13 cellular contexts compared by ENCODE assay signal in the genomic region with DNA sequence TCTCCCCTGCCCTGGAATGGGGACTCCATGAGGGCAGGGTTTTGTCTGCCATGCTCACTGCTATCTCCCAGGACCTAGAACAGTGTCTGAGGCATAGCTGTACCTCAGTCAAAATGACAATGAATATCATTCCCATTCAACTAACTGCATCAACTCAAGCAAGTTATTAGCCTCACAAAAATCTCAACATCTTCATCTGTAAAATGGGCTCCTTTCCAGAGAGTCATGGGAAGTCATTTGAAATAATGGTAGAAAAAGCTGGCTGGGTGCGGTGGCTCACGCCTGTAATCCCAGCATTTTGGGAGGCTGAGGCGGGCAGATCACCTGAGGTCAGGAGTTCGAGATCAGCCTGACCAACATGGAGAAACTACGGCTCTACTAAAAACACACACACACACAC. TPM values are rescaled to one million over a fixed set of nuclear protein-coding genes. Genes with fewer than 3 reads are reported as not detected.
A peak's percentile ranks its signal among the peaks of the same experiment; 100 is the strongest.
DNase-seq lines count a peak whose midpoint lies in the region; ATAC-seq and TF ChIP-seq lines count a peak whose summit lies in the region.
"Had no signal": no experiment of that assay in that cellular context is flagged by ENCODE, and none has a peak within 500 bp of the region (broad histone marks: within the 10 kb centered on the region; RNA-seq: fewer than 3 reads in every experiment).

No MANE protein-coding gene starts in this region.

- H3K4me3 Mint-ChIP-seq in activated T-cell treated with anti-CD3 and anti-CD28 coated beads, Interleukin-2, amount 50 U/mL, for 4 hours: peak overlapping the region; percentile 17
- peak overlapping the region; percentile 90 for H3K4me3 Mint-ChIP-seq in activated T-helper 17 cell treated with anti-CD3 and anti-CD28 coated beads, Interleukin-2, amount 50 U/mL, for 72 hours
- peak overlapping the region; percentile 5 to 27 for H3K4me3 Mint-ChIP-seq in stimulated activated naive B cell treated with anti-CD40 and anti-IgM and Interleukin-4, amounts not matched to agents 10 μg/mL and 1 μg/mL and 100 μg/mL, for 72 hours

- H3K4me1 ChIP-seq in left lung: peaks cover 12 to 84% of the 10 kb centered on the region in 2 donors

- no peak for DNase-seq in activated T-cell treated with anti-CD3 and anti-CD28 coated beads, Interleukin-2, amount 50 U/mL, for 4 hours
- no peak for DNase-seq in activated T-cell treated with anti-CD3 and anti-CD28 coated beads for 4 hours
- DNase-seq in left lung: no peak
- DNase-seq in stimulated activated naive B cell treated with anti-CD40 and anti-IgM and Interleukin-4, amounts not matched to agents 10 μg/mL and 1 μg/mL and 100 μg/mL, for 72 hours: no peak
- DNase-seq in stimulated activated CD4-positive, alpha-beta T cell treated with anti-CD3 and anti-CD28 coated beads, Interleukin-1b, Interleukin-23, amount 100 ng/mL, for 48 hours: no peak
- DNase-seq in COLO668 (lab: John Stamatoyannopoulos, UW; ENCODE audit: unreplicated experiment): no peak
- DNase-seq: NCI-H1436, NCI-H526 had no signal

- no peak for TF ChIP-seq CTCF in left lung (IDR thresholded peaks at IDR 0.05)

- no peaks in the 10 kb centered on the region for H3K27me3 Mint-ChIP-seq in activated T-cell treated with anti-CD3 and anti-CD28 coated beads, Interleukin-2, amount 50 U/mL, for 4 hours (ENCODE audit: low read depth)
- no peaks in the 10 kb centered on the region for H3K27me3 Mint-ChIP-seq in activated T-helper 17 cell treated with anti-CD3 and anti-CD28 coated beads, Interleukin-2, amount 50 U/mL, for 72 hours
- no peaks in the 10 kb centered on the region for H3K27me3 Mint-ChIP-seq in stimulated activated naive B cell treated with anti-CD40 and anti-IgM and Interleukin-4, amounts not matched to agents 10 μg/mL and 1 μg/mL and 100 μg/mL, for 72 hours

- peak overlapping the region; percentile 70 to 73 for H3K27ac ChIP-seq in left lung

- peaks cover 0 to 30% of the 10 kb centered on the region in 2 donors for H3K36me3 ChIP-seq in left lung

- no peaks in the 10 kb centered on the region for H3K9me3 Mint-ChIP-seq in activated T-cell treated with anti-CD3 and anti-CD28 coated beads, Interleukin-2, amount 50 U/mL, for 4 hours
- no peaks in the 10 kb centered on the region for H3K9me3 Mint-ChIP-seq in activated T-helper 17 cell treated with anti-CD3 and anti-CD28 coated beads, Interleukin-2, amount 50 U/mL, for 72 hours
- no peaks in the 10 kb centered on the region for H3K9me3 Mint-ChIP-seq in stimulated activated naive B cell treated with anti-CD40 and anti-IgM and Interleukin-4, amounts not matched to agents 10 μg/mL and 1 μg/mL and 100 μg/mL, for 72 hours

- H3K36me3 Mint-ChIP-seq in activated T-cell treated with anti-CD3 and anti-CD28 coated beads, Interleukin-2, amount 50 U/mL, for 4 hours (ENCODE audit: insufficient read depth): peaks cover 15% of the 10 kb centered on the region
- H3K36me3 Mint-ChIP-seq in activated T-helper 17 cell treated with anti-CD3 and anti-CD28 coated beads, Interleukin-2, amount 50 U/mL, for 72 hours (ENCODE audit: low read depth): peaks cover 91% of the 10 kb centered on the region
- peaks cover 54 to 61% of the 10 kb centered on the region in 2 donors for H3K36me3 Mint-ChIP-seq in stimulated activated naive B cell treated with anti-CD40 and anti-IgM and Interleukin-4, amounts not matched to agents 10 μg/mL and 1 μg/mL and 100 μg/mL, for 72 hours

- H3K27me3 ChIP-seq in left lung: no peaks in the 10 kb centered on the region

- H3K4me1 Mint-ChIP-seq in activated T-cell treated with anti-CD3 and anti-CD28 coated beads, Interleukin-2, amount 50 U/mL, for 4 hours (ENCODE audit: low read depth): peaks cover 79% of the 10 kb centered on the region
- H3K4me1 Mint-ChIP-seq in activated T-helper 17 cell treated with anti-CD3 and anti-CD28 coated beads, Interleukin-2, amount 50 U/mL, for 72 hours: peaks cover 44% of the 10 kb centered on the region
- H3K4me1 Mint-ChIP-seq in stimulated activated naive B cell treated with anti-CD40 and anti-IgM and Interleukin-4, amounts not matched to agents 10 μg/mL and 1 μg/mL and 100 μg/mL, for 72 hours: peaks cover 54 to 86% of the 10 kb centered on the region in 2 donors

- H3K4me3 ChIP-seq in left lung: peak overlapping the region in 1 of 2 donors; percentile 74
- H3K4me3 ChIP-seq: smooth muscle cell had no signal

- peak overlapping the region; percentile 92 for H3K27ac Mint-ChIP-seq in activated T-helper 17 cell treated with anti-CD3 and anti-CD28 coated beads, Interleukin-2, amount 50 U/mL, for 72 hours
- H3K27ac Mint-ChIP-seq in stimulated activated naive B cell treated with anti-CD40 and anti-IgM and Interleukin-4, amounts not matched to agents 10 μg/mL and 1 μg/mL and 100 μg/mL, for 72 hours: peak overlapping the region; percentile 88

- no peak for ATAC-seq in activated T-cell treated with anti-CD3 and anti-CD28 coated beads, Interleukin-2, amount 50 U/mL, for 4 hours
- no peak for ATAC-seq in activated T-helper 17 cell treated with anti-CD3 and anti-CD28 coated beads, Interleukin-2, amount 50 U/mL, for 72 hours (replicated peaks)
- ATAC-seq in left lung (no peak), HG02885 (IDR thresholded peaks at IDR 0.05; ENCODE audit: poor library complexity, unreplicated experiment) (no peak)
- no peak for ATAC-seq in stimulated activated naive B cell treated with anti-CD40 and anti-IgM and Interleukin-4, amounts not matched to agents 10 μg/mL and 1 μg/mL and 100 μg/mL, for 72 hours (replicated peaks)

- intact Hi-C loops in left lung (cut with DNase I): no loop called here

- H3K9me3 ChIP-seq in left lung: no peaks in the 10 kb centered on the region

RNA-seq across cellular contexts. Expression of a gene that starts 9.4 kb away (rescaled TPM):
- 10 to 100 TPM in 1 of 3 donors, 1 to 10 TPM in 2; 5.9 to 10.8 (median 7.0) TPM for total RNA-seq in activated T-cell treated with anti-CD3 and anti-CD28 coated beads, Interleukin-2, amount 50 U/mL, for 4 hours
- 10 to 100 TPM; 27.6 to 46.8 TPM for total RNA-seq in activated T-helper 17 cell treated with anti-CD3 and anti-CD28 coated beads, Interleukin-2, amount 50 U/mL, for 72 hours
- total RNA-seq in left lung: 10 to 100 TPM; 21.7 to 41.9 TPM
- total RNA-seq: Daoy, epithelial cell of proximal tubule, smooth muscle cell had no signal

RNA-seq across cellular contexts. Expression of a gene that starts 16.7 kb away (rescaled TPM):
- 10 to 100 TPM; 66.9 to 91.5 (median 82.5) TPM for total RNA-seq in activated T-cell treated with anti-CD3 and anti-CD28 coated beads, Interleukin-2, amount 50 U/mL, for 4 hours
- total RNA-seq in activated T-helper 17 cell treated with anti-CD3 and anti-CD28 coated beads, Interleukin-2, amount 50 U/mL, for 72 hours: 10 to 100 TPM; 82.8 to 94.2 TPM
- total RNA-seq in left lung: 10 to 100 TPM; 78.8 to 83.4 TPM

RNA-seq across cellular contexts. Expression of a gene that starts 33.6 kb away (rescaled TPM):
- total RNA-seq in activated T-cell treated with anti-CD3 and anti-CD28 coated beads, Interleukin-2, amount 50 U/mL, for 4 hours: 100 to 1,000 TPM; 137 to 149 (median 141) TPM
- 10 to 100 TPM; 56.7 to 95.6 TPM for total RNA-seq in activated T-helper 17 cell treated with anti-CD3 and anti-CD28 coated beads, Interleukin-2, amount 50 U/mL, for 72 hours
- 10 to 100 TPM; 59.3 to 97.4 TPM for total RNA-seq in left lung

RNA-seq across cellular contexts. Expression of a gene that starts 34.0 kb away (rescaled TPM):
- total RNA-seq in activated T-cell treated with anti-CD3 and anti-CD28 coated beads, Interleukin-2, amount 50 U/mL, for 4 hours: 10 to 100 TPM; 19.8 to 23.6 (median 20.1) TPM
- total RNA-seq in activated T-helper 17 cell treated with anti-CD3 and anti-CD28 coated beads, Interleukin-2, amount 50 U/mL, for 72 hours: 10 to 100 TPM in 1 of 2 donors, 1 to 10 TPM in 1; 8.5 to 15.7 TPM
- total RNA-seq in left lung: 10 to 100 TPM; 19.5 to 21.8 TPM

RNA-seq across cellular contexts. Expression of a gene that starts 53.2 kb away (rescaled TPM):
- total RNA-seq in activated T-cell treated with anti-CD3 and anti-CD28 coated beads, Interleukin-2, amount 50 U/mL, for 4 hours: under 1 TPM; 0.37 to 0.58 (median 0.57) TPM
- total RNA-seq in activated T-helper 17 cell treated with anti-CD3 and anti-CD28 coated beads, Interleukin-2, amount 50 U/mL, for 72 hours: 1 to 10 TPM; 1.8 to 2.0 TPM
- total RNA-seq in left lung: 1 to 10 TPM in 1 of 2 donors, under 1 TPM in 1; 0.15 to 1.0 TPM
- total RNA-seq: epithelial cell of proximal tubule, smooth muscle cell had no signal

Comparison
In these comparisons a context has a peak if more than half of its experiments do, and no peak if none do; other contexts are left out.
1. H3K4me3 Mint-ChIP-seq: peak in every context shown above with its lines; median percentile 90 in activated T-helper 17 cell treated with anti-CD3 and anti-CD28 coated beads, Interleukin-2, amount 50 U/mL, for 72 hours; 17 in activated T-cell treated with anti-CD3 and anti-CD28 coated beads, Interleukin-2, amount 50 U/mL, for 4 hours; 16 in stimulated activated naive B cell treated with anti-CD40 and anti-IgM and Interleukin-4, amounts not matched to agents 10 μg/mL and 1 μg/mL and 100 μg/mL, for 72 hours.